Comparison of ENCODE assay signal across 24 cellular contexts in the genomic region with DNA sequence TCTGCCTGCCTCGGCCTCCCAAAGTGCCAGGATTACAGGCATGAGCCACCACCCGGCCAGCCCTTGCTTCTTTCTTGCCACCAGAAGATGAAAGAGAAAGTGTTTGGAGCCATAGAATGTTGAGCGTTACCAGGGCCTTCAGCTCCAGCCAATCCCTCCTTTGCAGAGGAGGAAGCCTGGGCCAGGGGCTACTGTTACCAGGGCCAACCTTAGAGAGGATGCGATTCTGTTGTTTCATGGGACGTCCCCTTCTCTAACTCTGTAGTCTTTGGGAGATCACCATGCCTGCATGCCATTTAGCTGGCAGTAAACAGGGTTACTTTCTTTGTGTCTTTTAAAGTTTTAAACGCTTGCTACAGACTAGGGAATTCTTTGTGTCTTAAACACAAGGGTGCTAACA. TPM values are rescaled to one million over a fixed set of nuclear protein-coding genes. Genes with fewer than 3 reads are reported as not detected.
DNase-seq lines count a peak whose midpoint lies in the region; ATAC-seq and TF ChIP-seq lines count a peak whose summit lies in the region.
"Had no signal": no experiment of that assay in that cellular context is flagged by ENCODE, and none has a peak within 500 bp of the region (broad histone marks: within the 10 kb centered on the region; RNA-seq: fewer than 3 reads in every experiment).

No MANE protein-coding gene starts in this region.

- no peaks in the 10 kb centered on the region for H3K27me3 ChIP-seq in Panc1 (ENCODE audit: control insufficient read depth, insufficient read depth, low read length)
- no peaks in the 10 kb centered on the region for H3K27me3 ChIP-seq in mammary epithelial cell (ENCODE audit: insufficient read depth, low read length)
- no peaks in the 10 kb centered on the region for H3K27me3 ChIP-seq in esophagus squamous epithelium
- H3K27me3 ChIP-seq: BLaER1 treated with 17β-estradiol and CSF1 and Interleukin-3, amounts not matched to agents 10 nM and 100 nM had no signal

- peaks cover 28% of the 10 kb centered on the region for H3K4me1 Mint-ChIP-seq in progenitor cell of endocrine pancreas (ENCODE audit: low read depth)

- DNase-seq in Panc1 (ENCODE audit: low read depth, low spot score) (no peak), mammary epithelial cell (no peak), esophagus squamous epithelium (lab: John Stamatoyannopoulos, UW) (no peak), progenitor cell of endocrine pancreas (ENCODE audit: low spot score, unreplicated experiment) (no peak), SIG-M5 (lab: John Stamatoyannopoulos, UW) (no peak), mucosa of descending colon (no peak)
- DNase-seq in activated effector memory CD4-positive, alpha-beta T cell treated with Interleukin-2 at 50 U/mL for 16 hours, result no peak
- DNase-seq: ACHN; Caco-2; CD4-positive, alpha-beta memory T cell; DMS 273 treated with DMSO at 0.1 percent for 48 hours; DND-41; GM23248; NCI-H1105; NCI-H2081 treated with DMSO at 0.1 percent for 48 hours; NCI-H446 treated with DMSO at 0.1 percent for 48 hours; NCI-H526 treated with DMSO at 0.1 percent for 48 hours; SHP77 treated with DMSO at 0.1 percent for 48 hours; SK-N-SH had no signal

- H3K27ac Mint-ChIP-seq in progenitor cell of endocrine pancreas, result peak overlapping the region; percentile 42
- H3K27ac Mint-ChIP-seq: CD4-positive, alpha-beta memory T cell had no signal

- no peaks in the 10 kb centered on the region for H3K9me3 ChIP-seq in Panc1 (ENCODE audit: control insufficient read depth, insufficient read depth, low read depth, low read length)
- H3K9me3 ChIP-seq in mammary epithelial cell (replicated peaks; ENCODE audit: insufficient read depth, low read length), result no peaks in the 10 kb centered on the region
- H3K9me3 ChIP-seq in esophagus squamous epithelium, result no peaks in the 10 kb centered on the region
- no peaks in the 10 kb centered on the region for H3K9me3 ChIP-seq in mucosa of descending colon
- H3K9me3 ChIP-seq: Caco-2, HAP-1, SK-N-SH had no signal

- no peaks in the 10 kb centered on the region for H3K36me3 ChIP-seq in Panc1 (ENCODE audit: control insufficient read depth, insufficient read depth, low read length)
- no peaks in the 10 kb centered on the region for H3K36me3 ChIP-seq in mammary epithelial cell (ENCODE audit: insufficient read depth, low read length)
- H3K36me3 ChIP-seq in esophagus squamous epithelium, result no peaks in the 10 kb centered on the region
- H3K36me3 ChIP-seq in mucosa of descending colon (ENCODE audit: low read depth), result no peaks in the 10 kb centered on the region
- H3K36me3 ChIP-seq: BLaER1 treated with 17β-estradiol and CSF1 and Interleukin-3, amounts not matched to agents 10 nM and 100 nM; HAP-1 had no signal

- TF ChIP-seq CTCF in Panc1 (IDR thresholded peaks at IDR 0.05) (no peak), mammary epithelial cell (conservative IDR thresholded peaks at IDR 0.05 in 1 of 2, IDR thresholded peaks at IDR 0.05 in 1 of 2; ENCODE audit: extremely low read depth in 1 of 2, insufficient read depth in 1 of 2, low read depth in 1 of 2, low read length in 2 of 2) (no peak), esophagus squamous epithelium (IDR thresholded peaks at IDR 0.05) (no peak), progenitor cell of endocrine pancreas (IDR thresholded peaks at IDR 0.05; ENCODE audit: unreplicated experiment) (no peak), mucosa of descending colon (IDR thresholded peaks at IDR 0.05) (no peak)

- BruUV-seq in Panc1 (replicated peaks; lab: Mats Ljungman, UMichigan) (no TSS peak), mammary epithelial cell (replicated peaks; lab: Mats Ljungman, UMichigan) (no TSS peak)

- WGBS in mammary epithelial cell (ENCODE audit: low coverage, missing lambda C conversion rate), result 92% methylated on average over 5 of the region's 6 CpGs
- 40 to 59% methylated on average over 3 to 6 of the region's 6 CpGs for WGBS in esophagus squamous epithelium, 2 donors

- H3K79me2 ChIP-seq in mammary epithelial cell (ENCODE audit: insufficient read depth, low read length), result no peaks in the 10 kb centered on the region

- H3K4me3 ChIP-seq in Panc1 (ENCODE audit: low read depth in 2 of 2, low read length in 2 of 2), result no peak overlapping the region
- no peak overlapping the region for H3K4me3 ChIP-seq in mammary epithelial cell (replicated peaks in 1 of 3; ENCODE audit: insufficient read depth in 1 of 3, low read depth in 2 of 3, low read length in 3 of 3)
- H3K4me3 ChIP-seq in esophagus squamous epithelium, result no peak overlapping the region
- no peak overlapping the region for H3K4me3 ChIP-seq in mucosa of descending colon
- H3K4me3 ChIP-seq: BLaER1 treated with 17β-estradiol and CSF1 and Interleukin-3, amounts not matched to agents 10 nM and 100 nM; GM23248; HAP-1 had no signal

- H3K9me3 Mint-ChIP-seq in progenitor cell of endocrine pancreas (ENCODE audit: low read depth), result no peaks in the 10 kb centered on the region

- TF ChIP-seq POLR2A in esophagus squamous epithelium (IDR thresholded peaks at IDR 0.05), result no peak

- H3K27ac ChIP-seq in Panc1 (ENCODE audit: low read length) (peak overlapping the region; percentile 17; the same call in 1 of the 2 replicates), mammary epithelial cell (ENCODE audit: insufficient read depth, low read depth, low read length) (peak overlapping the region; percentile 62), esophagus squamous epithelium (peak overlapping the region; percentile 55 to 74 (median 66))
- H3K27ac ChIP-seq: BLaER1 treated with 17β-estradiol and CSF1 and Interleukin-3, amounts not matched to agents 10 nM and 100 nM; GM23248; KMS-11 had no signal

- no peaks in the 10 kb centered on the region for H3K27me3 Mint-ChIP-seq in progenitor cell of endocrine pancreas

- peak overlapping the region; percentile 59 for H2AFZ ChIP-seq in mammary epithelial cell (ENCODE audit: low read depth, low read length)
- H2AFZ ChIP-seq: GM23248 had no signal

- H3K36me3 Mint-ChIP-seq in progenitor cell of endocrine pancreas (ENCODE audit: insufficient read depth), result no peaks in the 10 kb centered on the region
- H3K36me3 Mint-ChIP-seq: CD4-positive, alpha-beta memory T cell had no signal

- intact Hi-C loops in Panc1 (cut with micrococcal nuclease; ENCODE audit: unreplicated experiment) (no loop called here), mammary epithelial cell (cut with micrococcal nuclease) (loop anchor here (5.0 kb wide), 1 partner anchor 43 kb away; no protein-coding TSS in a partner anchor), esophagus squamous epithelium (cut with DNase I) (loop anchor here (10.0 kb wide), 1 partner anchor 61 kb away; no protein-coding TSS in a partner anchor), mucosa of descending colon (cut with DNase I, micrococcal nuclease) (no loop called here)

- in situ Hi-C loops in Panc1 (cut with HindIII; ENCODE audit: low pct_unique_long_range_greater_than_20kb, low sequenced_read_pairs) (no loop called here), mammary epithelial cell (cut with MboI; ENCODE audit: low sequenced_read_pairs in 2 of 2) (no loop called here)

- no peaks in the 10 kb centered on the region for H4K20me1 ChIP-seq in mammary epithelial cell (ENCODE audit: insufficient read depth, low read length)
- H4K20me1 ChIP-seq: BLaER1 treated with 17β-estradiol and CSF1 and Interleukin-3, amounts not matched to agents 10 nM and 100 nM had no signal

- H3K9ac ChIP-seq in mammary epithelial cell (ENCODE audit: insufficient read depth, low read length), result no peak overlapping the region
- H3K9ac ChIP-seq: BLaER1 treated with 17β-estradiol and CSF1 and Interleukin-3, amounts not matched to agents 10 nM and 100 nM; GM23248; KMS-11; SK-N-SH had no signal

- H3K4me2 ChIP-seq in mammary epithelial cell (ENCODE audit: insufficient read depth, low read depth, low read length), result peak overlapping the region; percentile 70
- H3K4me2 ChIP-seq: BLaER1 treated with 17β-estradiol and CSF1 and Interleukin-3, amounts not matched to agents 10 nM and 100 nM; KMS-11; SK-N-SH had no signal

- POLR2A ChIA-PET in Panc1 (lab: Charles Lee), result no interaction called here

- CTCF ChIA-PET in Panc1 (lab: Charles Lee), result no interaction called here
- CTCF ChIA-PET in mammary epithelial cell (lab: Charles Lee; ENCODE audit: low non-redundant PET), result no interaction called here

- dilution Hi-C loops in mammary epithelial cell (cut with HindIII; ENCODE audit: low sequenced_read_pairs), result no loop called here

- ATAC-seq in Panc1 (no peak), mucosa of descending colon (no peak)

- H3K4me1 ChIP-seq in Panc1 (ENCODE audit: control insufficient read depth, insufficient read depth, low read length) (peaks cover 10% of the 10 kb centered on the region; the same call in 1 of the 2 replicates), mammary epithelial cell (ENCODE audit: insufficient read depth, low read length) (peaks cover 39% of the 10 kb centered on the region), esophagus squamous epithelium (peaks cover 0 to 63% (median 29%) of the 10 kb centered on the region in 3 donors), mucosa of descending colon (ENCODE audit: low read depth) (no peaks in the 10 kb centered on the region)

- H3K4me3 Mint-ChIP-seq in progenitor cell of endocrine pancreas (ENCODE audit: low read depth), result no peak overlapping the region
- H3K4me3 Mint-ChIP-seq: CD4-positive, alpha-beta memory T cell had no signal

RNA-seq across cellular contexts. Expression of a gene that starts 45.8 kb away (rescaled TPM):
- total RNA-seq in Panc1 (2021; ENCODE audit: unreplicated experiment) (not detected), mammary epithelial cell (not detected), esophagus squamous epithelium (not detected), progenitor cell of endocrine pancreas (not detected in 2 replicates), mucosa of descending colon (under 1 TPM in 1 of 3 donors, not detected in 2; 0.63 TPM)
- polyA plus RNA-seq in Panc1 (2012; ENCODE audit: insufficient read length), result not detected
- not detected for polyA plus RNA-seq in mammary epithelial cell
- not detected for polyA minus RNA-seq in mammary epithelial cell
- total RNA-seq: Caco-2; CD4-positive, alpha-beta memory T cell; GM23248; HT1080; RPMI7951 had no signal
- polyA plus RNA-seq: CD4-positive, alpha-beta memory T cell; GM23248; SK-N-SH had no signal

RNA-seq across cellular contexts. Expression of a gene that starts 49.0 kb away (rescaled TPM):
- total RNA-seq in Panc1 (2021; ENCODE audit: unreplicated experiment), result 18.4 TPM
- 14.1 TPM for polyA plus RNA-seq in Panc1 (2012; ENCODE audit: insufficient read length)
- 10 to 100 TPM in 1 of 2 donors, 1 to 10 TPM in 1; 2.3 to 12.3 TPM for total RNA-seq in mammary epithelial cell
- polyA plus RNA-seq in mammary epithelial cell, result 10.3 TPM
- polyA minus RNA-seq in mammary epithelial cell, result 8.2 TPM
- 1 to 10 TPM; 2.4 to 6.6 (median 4.3) TPM for total RNA-seq in esophagus squamous epithelium
- total RNA-seq in progenitor cell of endocrine pancreas, result 9.1 and 11.7 TPM in 2 replicates
- 1 to 10 TPM; 1.4 to 4.7 (median 1.5) TPM for total RNA-seq in mucosa of descending colon

Comparison
In these comparisons a context has a peak if more than half of its experiments do, and no peak if none do; other contexts are left out.
1. intact Hi-C loops: an anchor here in mammary epithelial cell (5.0 kb wide) and esophagus squamous epithelium (10.0 kb wide); none called in Panc1 and mucosa of descending colon.